In genomic region chr15:93656041-93656440, GRCh38 we compare ENCODE assay signal across 23 cellular contexts.
A peak's percentile ranks its signal among the peaks of the same experiment; 100 is the strongest.
DNase-seq lines count a peak whose midpoint lies in the region; ATAC-seq and TF ChIP-seq lines count a peak whose summit lies in the region.
"Had no signal": no experiment of that assay in that cellular context is flagged by ENCODE, and none has a peak within 500 bp of the region (broad histone marks: within the 10 kb centered on the region; RNA-seq: fewer than 3 reads in every experiment).

No MANE protein-coding gene starts in this region.

- CTCF ChIA-PET in MCF 10A (lab: Yijun Ruan, JAX): no interaction called here
- CTCF ChIA-PET in mammary epithelial cell (lab: Charles Lee; ENCODE audit: low non-redundant PET): no interaction called here

- peak overlapping the region; percentile 73 for H3K27ac Mint-ChIP-seq in MCF 10A (ENCODE audit: low read depth, unreplicated experiment)
- H3K27ac Mint-ChIP-seq: CD8-positive, alpha-beta memory T cell; H9; HFFc6 had no signal

- H3K27me3 Mint-ChIP-seq in MCF 10A (ENCODE audit: insufficient read depth, unreplicated experiment): no peaks in the 10 kb centered on the region

- dilution Hi-C loops in mammary epithelial cell (cut with HindIII; ENCODE audit: low sequenced_read_pairs): no loop called here

- H2AFZ ChIP-seq in mammary epithelial cell (ENCODE audit: low read depth, low read length): no peak overlapping the region

- peaks cover 8% of the 10 kb centered on the region for H3K4me1 Mint-ChIP-seq in MCF 10A (ENCODE audit: insufficient read depth, unreplicated experiment)
- H3K4me1 Mint-ChIP-seq: CD8-positive, alpha-beta memory T cell; H9 had no signal

- no peaks in the 10 kb centered on the region for H3K36me3 ChIP-seq in mammary epithelial cell (ENCODE audit: insufficient read depth, low read length)
- H3K36me3 ChIP-seq: SJCRH30 had no signal

- in situ Hi-C loops in mammary epithelial cell (cut with MboI; ENCODE audit: low sequenced_read_pairs in 2 of 2): no loop called here

- H3K9me3 Mint-ChIP-seq in MCF 10A (ENCODE audit: unreplicated experiment): no peaks in the 10 kb centered on the region
- H3K9me3 Mint-ChIP-seq: H9 had no signal

- no peak overlapping the region for H3K9ac ChIP-seq in mammary epithelial cell (ENCODE audit: insufficient read depth, low read length)

- no peaks in the 10 kb centered on the region for H4K20me1 ChIP-seq in mammary epithelial cell (ENCODE audit: insufficient read depth, low read length)

- ATAC-seq in HG03159 (IDR thresholded peaks at IDR 0.05; ENCODE audit: unreplicated experiment): no peak
- ATAC-seq: GM12878, Panc1 had no signal

- H3K9me3 ChIP-seq in mammary epithelial cell (replicated peaks; ENCODE audit: insufficient read depth, low read length): no peaks in the 10 kb centered on the region
- H3K9me3 ChIP-seq: SJCRH30 had no signal

- H3K79me2 ChIP-seq in mammary epithelial cell (ENCODE audit: insufficient read depth, low read length): no peaks in the 10 kb centered on the region

- peak overlapping the region; percentile 49 for H3K4me3 Mint-ChIP-seq in MCF 10A (ENCODE audit: unreplicated experiment)
- H3K4me3 Mint-ChIP-seq: CD8-positive, alpha-beta memory T cell; H9; HFFc6 had no signal

- intact Hi-C loops in MCF 10A (cut with micrococcal nuclease): no loop called here
- intact Hi-C loops in mammary epithelial cell (cut with micrococcal nuclease): no loop called here

- H3K36me3 Mint-ChIP-seq in MCF 10A (ENCODE audit: insufficient read depth, unreplicated experiment): no peaks in the 10 kb centered on the region
- H3K36me3 Mint-ChIP-seq: CD8-positive, alpha-beta memory T cell had no signal

- H3K4me3 ChIP-seq in mammary epithelial cell (replicated peaks in 1 of 3; ENCODE audit: insufficient read depth in 1 of 3, low read depth in 2 of 3, low read length in 3 of 3): no peak overlapping the region
- H3K4me3 ChIP-seq in NB4 (ENCODE audit: low read depth, low read length): no peak overlapping the region
- no peak overlapping the region for H3K4me3 ChIP-seq in epithelial cell of esophagus (ENCODE audit: low read length)
- H3K4me3 ChIP-seq: GM12878, SJCRH30 had no signal

- WGBS in mammary epithelial cell (ENCODE audit: low coverage, missing lambda C conversion rate): 40% methylated on average over 2 of the region's 2 CpGs

- H3K27ac ChIP-seq in mammary epithelial cell (ENCODE audit: insufficient read depth, low read depth, low read length): no peak overlapping the region
- H3K27ac ChIP-seq: SJCRH30 had no signal

- DNase-seq in MCF 10A (ENCODE audit: unreplicated experiment) (peak; percentile 43), mammary epithelial cell (no peak), NB4 (ENCODE audit: low read depth) (peak; percentile 5), epithelial cell of esophagus (ENCODE audit: low read depth) (peak; percentile 78), OCI-M1 (lab: John Stamatoyannopoulos, UW) (no peak), NCI-H2081 treated with DMSO at 0.1 percent for 48 hours (lab: John Stamatoyannopoulos, UW) (no peak)
- DNase-seq: AML-193; C1 segment of cervical spinal cord; CD8-positive, alpha-beta memory T cell; DMS79 treated with DMSO at 0.1 percent for 48 hours; H9; HFFc6; NCI-H1048; NCI-H1417 treated with DMSO at 0.1 percent for 48 hours; NCI-H187; NCI-H2107; NCI-H446 treated with DMSO at 0.1 percent for 48 hours; NCI-H526 treated with DMSO at 0.1 percent for 48 hours; SJCRH30; T-helper 1 cell had no signal

- no peaks in the 10 kb centered on the region for H3K27me3 ChIP-seq in mammary epithelial cell (ENCODE audit: insufficient read depth, low read length)
- H3K27me3 ChIP-seq: SJCRH30 had no signal

- H3K4me1 ChIP-seq in mammary epithelial cell (ENCODE audit: insufficient read depth, low read length): no peaks in the 10 kb centered on the region

- no peak for TF ChIP-seq POLR2A in NB4 (IDR thresholded peaks at IDR 0.05; ENCODE audit: extremely low read depth, insufficient read length)

- no peak overlapping the region for H3K4me2 ChIP-seq in mammary epithelial cell (ENCODE audit: insufficient read depth, low read depth, low read length)

- TF ChIP-seq CTCF in MCF 10A (IDR thresholded peaks at IDR 0.05; ENCODE audit: unreplicated experiment) (no peak), mammary epithelial cell (conservative IDR thresholded peaks at IDR 0.05 in 1 of 2, IDR thresholded peaks at IDR 0.05 in 1 of 2; ENCODE audit: extremely low read depth in 1 of 2, insufficient read depth in 1 of 2, low read depth in 1 of 2, low read length in 2 of 2) (no peak), NB4 (IDR thresholded peaks at IDR 0.05; ENCODE audit: low read depth, low read length) (no peak), epithelial cell of esophagus (IDR thresholded peaks at IDR 0.05; ENCODE audit: insufficient read depth, low read depth, low read length, missing control alignments) (no peak)

- POLR2A ChIA-PET in MCF 10A (lab: Yijun Ruan, JAX): interaction anchor here (0.7 kb wide), 1 partner anchor 424 kb away, joined by 3 read pairs; no protein-coding TSS in a partner anchor

- BruUV-seq in MCF 10A (replicated peaks; lab: Mats Ljungman, UMichigan) (no TSS peak), mammary epithelial cell (replicated peaks; lab: Mats Ljungman, UMichigan) (no TSS peak)

Comparison
In these comparisons a context has a peak if more than half of its experiments do, and no peak if none do; other contexts are left out.
1. DNase-seq: peak in MCF 10A (single experiment), NB4 (single experiment) and epithelial cell of esophagus (single experiment); none in mammary epithelial cell (single experiment), OCI-M1 (single experiment) and NCI-H2081 treated with DMSO at 0.1 percent for 48 hours (single experiment).